In the genomic region with DNA sequence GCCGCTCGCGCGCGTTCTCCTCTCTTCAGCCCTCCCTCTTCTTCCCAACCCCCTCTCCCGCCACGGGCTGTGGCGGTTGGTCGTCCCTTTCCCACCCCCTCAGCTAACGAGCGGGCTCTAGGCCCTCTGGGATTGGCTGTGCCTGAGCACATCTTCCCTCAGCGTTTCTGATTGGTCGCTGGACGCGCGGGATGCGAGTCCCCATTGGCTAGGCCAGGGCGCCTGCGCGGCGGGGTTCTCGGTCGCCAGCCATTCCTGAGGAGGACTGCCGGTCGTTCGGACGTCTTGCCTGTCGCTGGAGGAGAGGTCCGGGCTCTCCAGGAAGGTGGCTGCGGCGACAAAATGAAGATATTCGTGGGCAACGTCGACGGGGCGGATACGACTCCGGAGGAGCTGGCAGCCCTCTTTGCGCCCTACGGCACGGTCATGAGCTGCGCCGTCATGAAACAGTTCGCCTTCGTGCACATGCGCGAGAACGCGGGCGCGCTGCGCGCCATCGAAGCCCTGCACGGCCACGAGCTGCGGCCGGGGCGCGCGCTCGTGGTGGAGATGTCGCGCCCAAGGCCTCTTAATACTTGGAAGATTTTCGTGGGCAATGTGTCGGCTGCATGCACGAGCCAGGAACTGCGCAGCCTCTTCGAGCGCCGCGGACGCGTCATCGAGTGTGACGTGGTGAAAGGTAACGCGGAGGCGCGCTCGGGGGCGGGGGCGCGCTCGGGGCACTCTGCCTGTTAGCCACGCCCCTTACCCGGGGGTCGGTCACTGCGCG, we compare ENCODE assay signal across 1 cellular context.
TF ChIP-seq lines count a peak whose summit lies in the region.

A gene with protein sequence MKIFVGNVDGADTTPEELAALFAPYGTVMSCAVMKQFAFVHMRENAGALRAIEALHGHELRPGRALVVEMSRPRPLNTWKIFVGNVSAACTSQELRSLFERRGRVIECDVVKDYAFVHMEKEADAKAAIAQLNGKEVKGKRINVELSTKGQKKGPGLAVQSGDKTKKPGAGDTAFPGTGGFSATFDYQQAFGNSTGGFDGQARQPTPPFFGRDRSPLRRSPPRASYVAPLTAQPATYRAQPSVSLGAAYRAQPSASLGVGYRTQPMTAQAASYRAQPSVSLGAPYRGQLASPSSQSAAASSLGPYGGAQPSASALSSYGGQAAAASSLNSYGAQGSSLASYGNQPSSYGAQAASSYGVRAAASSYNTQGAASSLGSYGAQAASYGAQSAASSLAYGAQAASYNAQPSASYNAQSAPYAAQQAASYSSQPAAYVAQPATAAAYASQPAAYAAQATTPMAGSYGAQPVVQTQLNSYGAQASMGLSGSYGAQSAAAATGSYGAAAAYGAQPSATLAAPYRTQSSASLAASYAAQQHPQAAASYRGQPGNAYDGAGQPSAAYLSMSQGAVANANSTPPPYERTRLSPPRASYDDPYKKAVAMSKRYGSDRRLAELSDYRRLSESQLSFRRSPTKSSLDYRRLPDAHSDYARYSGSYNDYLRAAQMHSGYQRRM (plus strand): TSS at position 252 of the 769 bp plus-strand sequence. CDS start 91 bp downstream, at position 343.

TF ChIP-seq in SK-N-SH, 30 proteins besides CTCF, POLR2A, EP300 and RAD21 (continued from another document):
- TF ChIP-seq ZBTB33 (IDR thresholded peaks at IDR 0.05; ENCODE audit: borderline replicate concordance, low read depth) = no peak
- peak; percentile 99 for TF ChIP-seq POLR2AphosphoS5 (IDR thresholded peaks at IDR 0.05; ENCODE audit: low read depth, low read length)
- no peak for TF ChIP-seq NFIC (IDR thresholded peaks at IDR 0.05; ENCODE audit: borderline replicate concordance)
- TF ChIP-seq, protein P1, sequence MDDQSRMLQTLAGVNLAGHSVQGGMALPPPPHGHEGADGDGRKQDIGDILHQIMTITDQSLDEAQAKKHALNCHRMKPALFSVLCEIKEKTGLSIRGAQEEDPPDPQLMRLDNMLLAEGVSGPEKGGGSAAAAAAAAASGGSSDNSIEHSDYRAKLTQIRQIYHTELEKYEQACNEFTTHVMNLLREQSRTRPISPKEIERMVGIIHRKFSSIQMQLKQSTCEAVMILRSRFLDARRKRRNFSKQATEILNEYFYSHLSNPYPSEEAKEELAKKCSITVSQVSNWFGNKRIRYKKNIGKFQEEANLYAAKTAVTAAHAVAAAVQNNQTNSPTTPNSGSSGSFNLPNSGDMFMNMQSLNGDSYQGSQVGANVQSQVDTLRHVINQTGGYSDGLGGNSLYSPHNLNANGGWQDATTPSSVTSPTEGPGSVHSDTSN (IDR thresholded peaks at IDR 0.05) = peak; percentile 80
- no peak for TF ChIP-seq GATA2 (CRISPR knock-in tag; IDR thresholded peaks at IDR 0.05)
- TF ChIP-seq FOXM1 (IDR thresholded peaks at IDR 0.05; ENCODE audit: low read depth) = no peak
- TF ChIP-seq JUND (IDR thresholded peaks at IDR 0.05) = no peak
- no peak for TF ChIP-seq ELF1 (IDR thresholded peaks at IDR 0.05)
- no peak for TF ChIP-seq MEF2A (IDR thresholded peaks at IDR 0.05; ENCODE audit: borderline replicate concordance, low read depth)
- TF ChIP-seq TAF1 (IDR thresholded peaks at IDR 0.05; ENCODE audit: borderline replicate concordance, low read depth, low read length) = peak; percentile 97
- no peak; the same call in 1 of the 2 replicates for TF ChIP-seq GABPA (IDR thresholded peaks at IDR 0.05; ENCODE audit: low read depth)
- peak; percentile 83 for TF ChIP-seq IRF3 (IDR thresholded peaks at IDR 0.05; ENCODE audit: low read depth, low read length)
- TF ChIP-seq FOSL2 (IDR thresholded peaks at IDR 0.05; ENCODE audit: borderline replicate concordance, low read depth) = no peak
- no peak for TF ChIP-seq USF2 (IDR thresholded peaks at IDR 0.05; ENCODE audit: borderline replicate concordance, low read depth, low read length)
- peak; percentile 73 for TF ChIP-seq NRF1 (IDR thresholded peaks at IDR 0.05; ENCODE audit: low read depth, low read length)
- no peak; the same call in 1 of the 2 replicates for TF ChIP-seq SIN3A (IDR thresholded peaks at IDR 0.05; ENCODE audit: borderline replicate concordance, low read depth, low read length)
